In genomic region chr15:60720084-60720483, GRCh38 we compare ENCODE assay signal across 13 cellular contexts.
DNase-seq lines count a peak whose midpoint lies in the region; ATAC-seq and TF ChIP-seq lines count a peak whose summit lies in the region.
"Had no signal": no experiment of that assay in that cellular context is flagged by ENCODE, and none has a peak within 500 bp of the region (broad histone marks: within the 10 kb centered on the region; RNA-seq: fewer than 3 reads in every experiment).

No MANE protein-coding gene starts in this region.

- peak overlapping the region; percentile 77 for H3K4me3 Mint-ChIP-seq in CD8-positive, alpha-beta T cell
- H3K4me3 Mint-ChIP-seq in effector memory CD8-positive, alpha-beta T cell, result peak overlapping the region; percentile 76 to 80

- no peaks in the 10 kb centered on the region for H3K9me3 ChIP-seq in CD8-positive, alpha-beta T cell (ENCODE audit: low read length)
- no peaks in the 10 kb centered on the region for H3K9me3 ChIP-seq in upper lobe of right lung
- H3K9me3 ChIP-seq: esophagus muscularis mucosa, testis had no signal

- no peaks in the 10 kb centered on the region for H3K36me3 ChIP-seq in CD8-positive, alpha-beta T cell (ENCODE audit: insufficient read depth, low read length)
- no peaks in the 10 kb centered on the region for H3K36me3 ChIP-seq in upper lobe of right lung
- H3K36me3 ChIP-seq: esophagus muscularis mucosa had no signal

- H3K27ac ChIP-seq in CD8-positive, alpha-beta T cell (ENCODE audit: low read depth, low read length), result no peak overlapping the region
- H3K27ac ChIP-seq in upper lobe of right lung, result no peak overlapping the region
- H3K27ac ChIP-seq: esophagus muscularis mucosa, hepatocyte, testis had no signal

- H3K4me3 ChIP-seq in CD8-positive, alpha-beta T cell (ENCODE audit: low read depth, low read length), result no peak overlapping the region
- peak overlapping the region; percentile 22; the same call in 1 of the 2 replicates for H3K4me3 ChIP-seq in GM12865 (ENCODE audit: low read depth, low read length)
- H3K4me3 ChIP-seq in upper lobe of right lung, result no peak overlapping the region
- H3K4me3 ChIP-seq: esophagus muscularis mucosa, hepatocyte, testis had no signal

- POLR2A ChIA-PET in CD8-positive, alpha-beta T cell (lab: Charles Lee), result interaction anchor here (2.3 kb wide), 1 partner anchor 121 kb away, joined by 9 read pairs; no protein-coding TSS in a partner anchor

- peaks cover 42% of the 10 kb centered on the region for H3K4me1 Mint-ChIP-seq in CD8-positive, alpha-beta T cell (ENCODE audit: low read depth)
- H3K4me1 Mint-ChIP-seq in effector memory CD8-positive, alpha-beta T cell (ENCODE audit: low read depth in 2 of 2), result peaks cover 20 to 33% of the 10 kb centered on the region in 2 donors

- CTCF ChIA-PET in CD8-positive, alpha-beta T cell (lab: Charles Lee), result interaction anchor here (1.5 to 1.8 kb wide), 3 partner anchors 11 to 78 kb away, joined by 3 to 6 read pairs (median 4); no protein-coding TSS in a partner anchor

- H3K36me3 Mint-ChIP-seq in CD8-positive, alpha-beta T cell, result no peaks in the 10 kb centered on the region
- peaks cover 6% of the 10 kb centered on the region for H3K36me3 Mint-ChIP-seq in effector memory CD8-positive, alpha-beta T cell (ENCODE audit: insufficient read depth)

- H3K4me1 ChIP-seq in CD8-positive, alpha-beta T cell (ENCODE audit: insufficient read depth, low read length), result peaks cover 31% of the 10 kb centered on the region
- no peaks in the 10 kb centered on the region for H3K4me1 ChIP-seq in upper lobe of right lung

- intact Hi-C loops in CD8-positive, alpha-beta T cell (cut with DNase I, micrococcal nuclease), result loop anchor here in 1 of 2 experiments (5.0 kb wide), 1 partner anchor 122 kb away; no protein-coding TSS in a partner anchor
- intact Hi-C loops in upper lobe of right lung (cut with DNase I), result no loop called here

- ATAC-seq in CD8-positive, alpha-beta T cell, result no peak
- ATAC-seq in effector memory CD8-positive, alpha-beta T cell (replicated peaks), result peak; percentile 15
- no peak for ATAC-seq in GM18861 (IDR thresholded peaks at IDR 0.05; ENCODE audit: unreplicated experiment)
- no peak for ATAC-seq in GM21619 (IDR thresholded peaks at IDR 0.05; ENCODE audit: unreplicated experiment)
- no peak for ATAC-seq in upper lobe of right lung

- no peaks in the 10 kb centered on the region for H3K27me3 Mint-ChIP-seq in CD8-positive, alpha-beta T cell (ENCODE audit: low read depth)
- no peaks in the 10 kb centered on the region for H3K27me3 Mint-ChIP-seq in effector memory CD8-positive, alpha-beta T cell

- no peak for DNase-seq in CD8-positive, alpha-beta T cell
- peak; percentile 29 for DNase-seq in GM12865 (ENCODE audit: low read depth)
- peak; percentile 40 to 42 for DNase-seq in activated T-cell treated with anti-CD3 and anti-CD28 coated beads, Interleukin-2, amount 50 U/mL, for 48 hours
- DNase-seq in effector memory CD8-positive, alpha-beta T cell, result no peak
- DNase-seq in upper lobe of right lung, result no peak
- DNase-seq: NCI-H1048; NK-92 treated with Interleukin-12 subunit alpha and Interleukin-12 subunit beta, amount 100 ng/mL, for 24 hours; SHP77; testis had no signal

- TF ChIP-seq CTCF in CD8-positive, alpha-beta T cell (IDR thresholded peaks at IDR 0.05), result no peak
- peak; percentile 13 for TF ChIP-seq CTCF in GM12865 (IDR thresholded peaks at IDR 0.05; ENCODE audit: insufficient read depth, low read depth, low read length, missing control alignments)
- TF ChIP-seq CTCF in upper lobe of right lung (IDR thresholded peaks at IDR 0.05), result no peak

- peak overlapping the region; percentile 78 for H3K27ac Mint-ChIP-seq in CD8-positive, alpha-beta T cell
- H3K27ac Mint-ChIP-seq in effector memory CD8-positive, alpha-beta T cell, result peak overlapping the region; percentile 85 to 87

- H3K9me3 Mint-ChIP-seq in CD8-positive, alpha-beta T cell, result no peaks in the 10 kb centered on the region
- H3K9me3 Mint-ChIP-seq in effector memory CD8-positive, alpha-beta T cell, result no peaks in the 10 kb centered on the region

- no peaks in the 10 kb centered on the region for H3K27me3 ChIP-seq in CD8-positive, alpha-beta T cell (ENCODE audit: insufficient read depth, low read length)
- H3K27me3 ChIP-seq in upper lobe of right lung, result no peaks in the 10 kb centered on the region
- H3K27me3 ChIP-seq: esophagus muscularis mucosa, hepatocyte, testis had no signal

Comparison
In these comparisons a context has a peak if more than half of its experiments do, and no peak if none do; other contexts are left out.
1. DNase-seq: peak in GM12865 (single experiment) and activated T-cell treated with anti-CD3 and anti-CD28 coated beads, Interleukin-2, amount 50 U/mL, for 48 hours (2 of 2); none in CD8-positive, alpha-beta T cell (0 of 7), effector memory CD8-positive, alpha-beta T cell (0 of 3) and upper lobe of right lung (single experiment).